12 cellular contexts compared by ENCODE assay signal in the genomic region with DNA sequence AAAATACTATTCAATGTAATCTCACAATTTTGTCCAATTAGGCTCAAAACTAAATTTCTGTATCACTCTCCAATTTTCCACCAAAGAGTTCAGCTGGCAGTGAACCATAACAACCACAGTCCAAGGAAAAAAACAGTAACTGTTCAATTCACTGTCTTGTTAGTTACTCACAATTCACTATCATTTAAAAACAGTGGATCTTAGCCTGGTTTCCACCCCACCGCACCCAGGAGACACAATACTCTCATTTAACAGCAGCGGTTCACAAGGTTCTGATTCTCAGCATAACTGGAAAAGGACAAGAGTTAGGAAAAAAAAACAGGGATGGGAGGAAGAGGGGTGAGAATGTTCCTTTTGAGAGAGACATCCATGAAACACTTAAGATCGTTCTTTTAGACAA. TPM values are rescaled to one million over a fixed set of nuclear protein-coding genes. Genes with fewer than 3 reads are reported as not detected.
DNase-seq lines count a peak whose midpoint lies in the region; ATAC-seq and TF ChIP-seq lines count a peak whose summit lies in the region.
"Had no signal": no experiment of that assay in that cellular context is flagged by ENCODE, and none has a peak within 500 bp of the region (broad histone marks: within the 10 kb centered on the region; RNA-seq: fewer than 3 reads in every experiment).

No MANE protein-coding gene starts in this region.

- H3K79me2 ChIP-seq in ACC112 (ENCODE audit: control insufficient read depth, insufficient read depth, low read length, unreplicated experiment) (peaks cover 85% of the 10 kb centered on the region), DND-41 (ENCODE audit: insufficient read depth, low read length) (peaks cover 99% of the 10 kb centered on the region)

- DNase-seq in DND-41 (no peak), memory B cell (ENCODE audit: low spot score in 2 of 2) (no peak), MG63 (no peak), NCI-H2196 treated with DMSO at 0.1 percent for 48 hours (lab: John Stamatoyannopoulos, UW; ENCODE audit: unreplicated experiment) (no peak)
- DNase-seq in activated CD8-positive, alpha-beta memory T cell treated with anti-CD3 and anti-CD28 coated beads, Interleukin-2, amount 50 U/mL, for 48 hours = no peak
- DNase-seq in stimulated activated naive CD8-positive, alpha-beta T cell treated with anti-CD3 and anti-CD28 coated beads, Interleukin-15, Interleukin-2, amounts not matched to agents 100 U/mL and 50 U/mL, for 24 hours = no peak
- DNase-seq: mesendoderm; NCI-H226; stimulated activated CD4-positive, alpha-beta T cell treated with anti-CD3 and anti-CD28 coated beads, Interleukin-2, amount 100 ng/mL, for 48 hours; stimulated activated naive CD4-positive, alpha-beta T cell treated with Interleukin-2 at 50 U/mL for 16 hours had no signal

- H3K4me1 ChIP-seq in ACC112 (ENCODE audit: control insufficient read depth, insufficient read depth, low read length, unreplicated experiment) = peaks cover 33% of the 10 kb centered on the region
- peaks cover 39% of the 10 kb centered on the region for H3K4me1 ChIP-seq in DND-41 (ENCODE audit: insufficient read depth, low read length)

- H3K9ac ChIP-seq in DND-41 (ENCODE audit: low read depth, low read length) = peak overlapping the region; percentile 39

- ATAC-seq in DND-41 (ENCODE audit: insufficient read depth, low read depth) (no peak), memory B cell (ENCODE audit: low read depth) (no peak)
- no peak for ATAC-seq in activated T-helper 17 cell treated with anti-CD3 and anti-CD28 coated beads, Interleukin-2, amount 50 U/mL, for 72 hours (replicated peaks)
- ATAC-seq in stimulated activated naive CD8-positive, alpha-beta T cell treated with anti-CD3 and anti-CD28 coated beads, Interleukin-15, Interleukin-2, amounts not matched to agents 100 U/mL and 50 U/mL, for 24 hours = no peak

- no peak for TF ChIP-seq CTCF in DND-41 (IDR thresholded peaks at IDR 0.05; ENCODE audit: borderline replicate concordance, extremely low read depth, low read length, poor library complexity, severe bottlenecking)

- H3K36me3 ChIP-seq in ACC112 (ENCODE audit: insufficient read depth, low read length) = no peaks in the 10 kb centered on the region; the same call in 1 of the 2 replicates
- H3K36me3 ChIP-seq in DND-41 (ENCODE audit: insufficient read depth, low read length) = peaks cover 14% of the 10 kb centered on the region; the same call in 1 of the 2 replicates
- H3K36me3 ChIP-seq in MG63 = no peaks in the 10 kb centered on the region

- H3K9me3 ChIP-seq in DND-41 (ENCODE audit: insufficient read depth, low read length, severe bottlenecking) = no peaks in the 10 kb centered on the region
- H3K9me3 ChIP-seq in MG63 = no peaks in the 10 kb centered on the region

- peak overlapping the region; percentile 55 for H3K4me2 ChIP-seq in DND-41 (ENCODE audit: insufficient read depth, low read length)

- no peaks in the 10 kb centered on the region for H3K9me3 Mint-ChIP-seq in activated T-helper 17 cell treated with anti-CD3 and anti-CD28 coated beads, Interleukin-2, amount 50 U/mL, for 72 hours
- H3K9me3 Mint-ChIP-seq in memory B cell = no peaks in the 10 kb centered on the region

- H3K27ac ChIP-seq in ACC112 (ENCODE audit: low read depth, low read length) = peak overlapping the region; percentile 30; the same call in 1 of the 2 replicates
- peak overlapping the region; percentile 61 for H3K27ac ChIP-seq in DND-41 (ENCODE audit: low read length)

- H3K4me1 Mint-ChIP-seq in activated T-helper 17 cell treated with anti-CD3 and anti-CD28 coated beads, Interleukin-2, amount 50 U/mL, for 72 hours = peaks cover 19% of the 10 kb centered on the region
- H3K4me1 Mint-ChIP-seq in memory B cell = peaks cover 21% of the 10 kb centered on the region

- H3K4me3 ChIP-seq in ACC112 (ENCODE audit: low read depth, low read length) (peak overlapping the region; percentile 1), DND-41 (ENCODE audit: low read depth in 1 of 2, low read length in 2 of 2) (no peak overlapping the region), MG63 (no peak overlapping the region)

- H3K27ac Mint-ChIP-seq in activated T-helper 17 cell treated with anti-CD3 and anti-CD28 coated beads, Interleukin-2, amount 50 U/mL, for 72 hours = peak overlapping the region; percentile 15
- H3K27ac Mint-ChIP-seq in memory B cell = peak overlapping the region; percentile 72

- H3K27me3 ChIP-seq in ACC112 (ENCODE audit: insufficient read depth, low read length) = no peaks in the 10 kb centered on the region
- H3K27me3 ChIP-seq in DND-41 (ENCODE audit: insufficient read depth, low read length, poor library complexity) = no peaks in the 10 kb centered on the region
- no peaks in the 10 kb centered on the region for H3K27me3 ChIP-seq in MG63

- H3K27me3 Mint-ChIP-seq in activated T-helper 17 cell treated with anti-CD3 and anti-CD28 coated beads, Interleukin-2, amount 50 U/mL, for 72 hours = no peaks in the 10 kb centered on the region
- H3K27me3 Mint-ChIP-seq in memory B cell = no peaks in the 10 kb centered on the region

- H3K4me3 Mint-ChIP-seq in activated T-helper 17 cell treated with anti-CD3 and anti-CD28 coated beads, Interleukin-2, amount 50 U/mL, for 72 hours = peak overlapping the region; percentile 33
- H3K4me3 Mint-ChIP-seq in memory B cell = no peak overlapping the region

- H3K36me3 Mint-ChIP-seq in activated T-helper 17 cell treated with anti-CD3 and anti-CD28 coated beads, Interleukin-2, amount 50 U/mL, for 72 hours (ENCODE audit: low read depth) = peaks cover 7% of the 10 kb centered on the region
- peaks cover 5% of the 10 kb centered on the region for H3K36me3 Mint-ChIP-seq in memory B cell

- H4K20me1 ChIP-seq in DND-41 (ENCODE audit: insufficient read depth, low read length) = peaks cover 49% of the 10 kb centered on the region; the same call in 1 of the 2 replicates

- H2AFZ ChIP-seq in ACC112 (ENCODE audit: low read length, unreplicated experiment) = no peak overlapping the region
- no peak overlapping the region for H2AFZ ChIP-seq in DND-41 (ENCODE audit: low read depth, low read length)

RNA-seq across cellular contexts. Expression of a gene that starts 40.5 kb away (rescaled TPM):
- 10 to 100 TPM; 49.9 to 56.2 TPM for total RNA-seq in activated T-helper 17 cell treated with anti-CD3 and anti-CD28 coated beads, Interleukin-2, amount 50 U/mL, for 72 hours
- total RNA-seq in MG63 (2014; rRNA removed; shearing (Covaris generic); ENCODE audit: low replicate concordance) = 11.9 and 16.1 TPM in 2 replicates
